Comparison of ENCODE assay signal across 8 cellular contexts in genomic region chr3:120596853-120597223, GRCh38. TPM values are rescaled to one million over a fixed set of nuclear protein-coding genes. Genes with fewer than 3 reads are reported as not detected.
DNase-seq lines count a peak whose midpoint lies in the region; ATAC-seq and TF ChIP-seq lines count a peak whose summit lies in the region.

No MANE protein-coding gene starts in this region.

- intact Hi-C loops in lower leg skin (cut with DNase I; ENCODE audit: low total_unique reads), result no loop called here
- intact Hi-C loops in transverse colon (cut with DNase I; ENCODE audit: low total_unique reads), result no loop called here

- in situ Hi-C loops in astrocyte of the spinal cord (cut with HindIII; ENCODE audit: low sequenced_read_pairs), result no loop called here
- in situ Hi-C loops in transverse colon (cut with MboI; ENCODE audit: low pct_ligation_motif_present in 1 of 4, low pct_unique_long_range_greater_than_20kb in 1 of 4, low sequenced_read_pairs in 3 of 4), result loop anchor here in 1 of 4 donors (25.0 kb wide), 1 partner anchor 140 kb away; the partner anchor contains the start of genes GTF2E1 and RABL3

- H3K9me3 Mint-ChIP-seq in activated naive CD4-positive, alpha-beta T cell treated with anti-CD3 and anti-CD28 coated beads, Interleukin-2, amount 50 U/mL, for 24 hours, result no peaks in the 10 kb centered on the region
- H3K9me3 Mint-ChIP-seq in activated naive CD4-positive, alpha-beta T cell treated with anti-CD3 and anti-CD28 coated beads, Interleukin-2, amount 50 U/mL, for 72 hours, result no peaks in the 10 kb centered on the region

- H3K4me1 Mint-ChIP-seq in activated naive CD4-positive, alpha-beta T cell treated with anti-CD3 and anti-CD28 coated beads, Interleukin-2, amount 50 U/mL, for 24 hours, result peaks cover 17% of the 10 kb centered on the region

- H3K27me3 ChIP-seq in transverse colon, result no peaks in the 10 kb centered on the region

- TF ChIP-seq CTCF in astrocyte of the spinal cord (IDR thresholded peaks at IDR 0.05; ENCODE audit: low read depth, low read length) (no peak), lower leg skin (IDR thresholded peaks at IDR 0.05) (no peak), transverse colon (IDR thresholded peaks at IDR 0.05) (no peak)

- no peak for TF ChIP-seq EP300 in transverse colon (IDR thresholded peaks at IDR 0.05; ENCODE audit: low read depth)

- H3K4me1 ChIP-seq in transverse colon, result peaks cover 9 to 44% (median 29%) of the 10 kb centered on the region in 4 donors

- H3K27ac Mint-ChIP-seq in activated naive CD4-positive, alpha-beta T cell treated with anti-CD3 and anti-CD28 coated beads, Interleukin-2, amount 50 U/mL, for 24 hours, result peak overlapping the region; percentile 96
- H3K27ac Mint-ChIP-seq in activated naive CD4-positive, alpha-beta T cell treated with anti-CD3 and anti-CD28 coated beads, Interleukin-2, amount 50 U/mL, for 72 hours, result peak overlapping the region in 1 of 2 donors; percentile 97

- no peaks in the 10 kb centered on the region for H3K27me3 Mint-ChIP-seq in activated naive CD4-positive, alpha-beta T cell treated with anti-CD3 and anti-CD28 coated beads, Interleukin-2, amount 50 U/mL, for 24 hours

- 15 to 23% methylated on average over 3 of the region's 3 CpGs for WGBS in lower leg skin, 2 donors
- 18 to 24% methylated on average over 3 of the region's 3 CpGs for WGBS in transverse colon (ENCODE audit: low coverage in 1 of 2), 2 donors

- H3K36me3 ChIP-seq in transverse colon, result peaks cover 0 to 15% (median 2%) of the 10 kb centered on the region in 4 donors

- H3K4me3 ChIP-seq in astrocyte of the spinal cord (ENCODE audit: low read depth, low read length), result peak overlapping the region; percentile 90
- H3K4me3 ChIP-seq in lower leg skin (ENCODE audit: low read depth, poor library complexity, severe bottlenecking), result peak overlapping the region; percentile 66
- peak overlapping the region; percentile 68 to 80 (median 74) for H3K4me3 ChIP-seq in transverse colon

- H3K36me3 Mint-ChIP-seq in activated naive CD4-positive, alpha-beta T cell treated with anti-CD3 and anti-CD28 coated beads, Interleukin-2, amount 50 U/mL, for 24 hours, result peaks cover 2% of the 10 kb centered on the region
- peaks cover 0 to 7% of the 10 kb centered on the region in 2 donors for H3K36me3 Mint-ChIP-seq in activated naive CD4-positive, alpha-beta T cell treated with anti-CD3 and anti-CD28 coated beads, Interleukin-2, amount 50 U/mL, for 72 hours

- no peak for DNase-seq in activated naive CD4-positive, alpha-beta T cell treated with anti-CD3 and anti-CD28 coated beads, Interleukin-2, amount 50 U/mL, for 72 hours (ENCODE audit: low spot score in 2 of 2)
- DNase-seq in astrocyte of the spinal cord (ENCODE audit: low read depth, low spot score) (no peak), lower leg skin (ENCODE audit: low spot score in 2 of 2) (no peak), transverse colon (no peak), GDM1 (lab: John Stamatoyannopoulos, UW) (no peak), cerebellum (ENCODE audit: low spot score) (no peak)
- no peak for DNase-seq in effector CD8-positive, alpha-beta T cell (lab: John Stamatoyannopoulos, UW)

- no peaks in the 10 kb centered on the region for H3K9me3 ChIP-seq in transverse colon

- TF ChIP-seq POLR2A in lower leg skin (IDR thresholded peaks at IDR 0.05) (no peak), transverse colon (IDR thresholded peaks at IDR 0.05) (no peak)

- H3K4me3 Mint-ChIP-seq in activated naive CD4-positive, alpha-beta T cell treated with anti-CD3 and anti-CD28 coated beads, Interleukin-2, amount 50 U/mL, for 24 hours, result peak overlapping the region; percentile 93

- ATAC-seq in activated naive CD4-positive, alpha-beta T cell treated with anti-CD3 and anti-CD28 coated beads, Interleukin-2, amount 50 U/mL, for 72 hours, result no peak

- peak overlapping the region; percentile 91 to 94 (median 92) for H3K27ac ChIP-seq in transverse colon

RNA-seq across cellular contexts. Expression of gene NDUFB4, which starts 0.7 kb away (rescaled TPM):
- 100 to 1,000 TPM; 145 to 187 TPM for total RNA-seq in activated naive CD4-positive, alpha-beta T cell treated with anti-CD3 and anti-CD28 coated beads, Interleukin-2, amount 50 U/mL, for 72 hours
- total RNA-seq in lower leg skin (100 to 1,000 TPM; 114 to 235 (median 143) TPM), transverse colon (100 to 1,000 TPM in 1 of 4 donors, 10 to 100 TPM in 2, 1 to 10 TPM in 1; 9.6 to 129 (median 63.7) TPM), cerebellum (40.5 TPM)
